17 cellular contexts compared by ENCODE assay signal in the genomic region with DNA sequence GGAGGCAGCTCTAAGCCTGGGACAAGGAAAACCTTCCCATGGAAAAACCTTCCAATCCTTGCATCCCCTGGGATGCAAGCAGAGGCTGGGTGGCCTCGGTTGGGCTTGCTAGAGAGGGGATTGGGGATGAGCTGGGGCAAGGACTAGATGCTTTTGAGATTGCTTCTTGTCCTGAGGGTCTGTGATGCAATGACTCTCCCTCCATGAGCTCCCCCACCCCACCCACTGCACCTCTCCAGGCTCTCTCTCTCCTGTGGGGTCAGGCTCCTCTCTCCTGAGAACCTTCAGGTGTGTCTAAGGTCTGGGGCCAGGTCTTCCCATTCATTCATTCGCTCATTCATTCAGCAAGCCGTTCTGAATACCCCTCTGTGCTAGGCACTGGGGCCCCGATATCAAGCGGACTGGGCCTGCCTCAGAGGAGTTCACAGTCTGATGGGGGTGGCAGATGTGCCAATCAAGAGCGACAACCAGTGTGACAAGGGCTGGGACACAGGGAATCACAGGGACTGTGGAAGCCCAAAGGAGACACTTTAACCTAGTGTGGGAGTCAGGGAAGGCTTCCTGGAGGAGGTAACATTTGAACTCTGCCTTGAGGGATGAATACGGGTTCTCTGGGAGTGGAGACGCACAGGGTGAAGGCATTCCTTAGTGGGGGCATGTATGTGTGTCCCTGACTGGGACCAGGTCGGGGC. TPM values are rescaled to one million over a fixed set of nuclear protein-coding genes. Genes with fewer than 3 reads are reported as not detected.
DNase-seq lines count a peak whose midpoint lies in the region; ATAC-seq and TF ChIP-seq lines count a peak whose summit lies in the region.
"Had no signal": no experiment of that assay in that cellular context is flagged by ENCODE, and none has a peak within 500 bp of the region (broad histone marks: within the 10 kb centered on the region; RNA-seq: fewer than 3 reads in every experiment).

No MANE protein-coding gene starts in this region.

- ATAC-seq in heart left ventricle (no peak), HG02840 (IDR thresholded peaks at IDR 0.05; ENCODE audit: low FRiP score, unreplicated experiment) (no peak)
- ATAC-seq: GM23338 had no signal

- WGBS in heart left ventricle, 4 donors, result 76 to 82% (median 78%) methylated on average over 9 of the region's 9 CpGs
- WGBS in esophagus muscularis mucosa, result 84% methylated on average over 8 of the region's 9 CpGs
- no CpG with 5 or more reads among the region's 9 CpGs for WGBS in neuronal stem cell (ENCODE audit: extremely low coverage in 2 of 2, insufficient read length in 2 of 2, insufficient replicate concordance in 1 of 2), 2 donors

- H3K4me3 ChIP-seq in right atrium auricular region, result no peak overlapping the region
- no peak overlapping the region for H3K4me3 ChIP-seq in heart left ventricle
- H3K4me3 ChIP-seq in esophagus muscularis mucosa, result no peak overlapping the region
- H3K4me3 ChIP-seq in neuronal stem cell (ENCODE audit: low read length in 2 of 2), result no peak overlapping the region
- no peak overlapping the region for H3K4me3 ChIP-seq in ascending aorta
- H3K4me3 ChIP-seq: BLaER1, GM23338 had no signal

- H3K14ac ChIP-seq in neuronal stem cell (ENCODE audit: low read length), result no peak overlapping the region

- H3K4me1 ChIP-seq in right atrium auricular region (no peaks in the 10 kb centered on the region), heart left ventricle (no peaks in the 10 kb centered on the region), esophagus muscularis mucosa (no peaks in the 10 kb centered on the region), neuronal stem cell (ENCODE audit: control insufficient read depth in 2 of 2, insufficient read depth in 1 of 2, low read depth in 1 of 2, low read length in 2 of 2) (peaks cover 0 to 1% of the 10 kb centered on the region in 2 donors), ascending aorta (no peaks in the 10 kb centered on the region)
- H3K4me1 ChIP-seq: BLaER1 had no signal

- no peak overlapping the region for H4K91ac ChIP-seq in neuronal stem cell (ENCODE audit: low read depth, low read length, poor library complexity)

- no peak overlapping the region for H4K8ac ChIP-seq in neuronal stem cell (ENCODE audit: low read depth, low read length)

- H3K18ac ChIP-seq in neuronal stem cell (ENCODE audit: low read length), result no peak overlapping the region

- H3K9ac ChIP-seq in neuronal stem cell (ENCODE audit: low read depth, low read length, poor library complexity), result no peak overlapping the region
- H3K9ac ChIP-seq: BLaER1 had no signal

- no peak overlapping the region for H3K4me2 ChIP-seq in neuronal stem cell (ENCODE audit: insufficient read depth, low read length, poor library complexity, severe bottlenecking)
- H3K4me2 ChIP-seq: BLaER1, GM23338 had no signal

- no peak overlapping the region for H3K27ac ChIP-seq in right atrium auricular region
- H3K27ac ChIP-seq in heart left ventricle, result no peak overlapping the region
- H3K27ac ChIP-seq in esophagus muscularis mucosa (replicated peaks in 1 of 4), result no peak overlapping the region
- H3K27ac ChIP-seq in neuronal stem cell (replicated peaks; ENCODE audit: low read length), result no peak overlapping the region
- no peak overlapping the region for H3K27ac ChIP-seq in ascending aorta
- H3K27ac ChIP-seq: BLaER1 had no signal

- no peak overlapping the region for H3K4ac ChIP-seq in neuronal stem cell (ENCODE audit: low read length)

- TF ChIP-seq CTCF in right atrium auricular region (IDR thresholded peaks at IDR 0.05), result no peak
- TF ChIP-seq CTCF in heart left ventricle (IDR thresholded peaks at IDR 0.05), result no peak
- no peak for TF ChIP-seq CTCF in esophagus muscularis mucosa (IDR thresholded peaks at IDR 0.05)
- no peak for TF ChIP-seq CTCF in ascending aorta (IDR thresholded peaks at IDR 0.05)

- no peak for TF ChIP-seq POLR2A in heart left ventricle (IDR thresholded peaks at IDR 0.05)
- TF ChIP-seq POLR2A in esophagus muscularis mucosa (IDR thresholded peaks at IDR 0.05; ENCODE audit: low read depth), result no peak

- peak overlapping the region; percentile 57 for H2AK5ac ChIP-seq in neuronal stem cell (ENCODE audit: low read depth, low read length)

- no peak overlapping the region for H2BK15ac ChIP-seq in neuronal stem cell (ENCODE audit: low read length)

- no peak overlapping the region for H2BK12ac ChIP-seq in neuronal stem cell (ENCODE audit: low read length)

- intact Hi-C loops in heart left ventricle (cut with DNase I), result no loop called here
- intact Hi-C loops in esophagus muscularis mucosa (cut with DNase I), result no loop called here
- intact Hi-C loops in ascending aorta (cut with DNase I), result no loop called here

- H3K36me3 ChIP-seq in right atrium auricular region (no peaks in the 10 kb centered on the region), heart left ventricle (no peaks in the 10 kb centered on the region), esophagus muscularis mucosa (no peaks in the 10 kb centered on the region), neuronal stem cell (replicated peaks in 1 of 2; ENCODE audit: control insufficient read depth in 2 of 2, insufficient read depth in 2 of 2, low read length in 2 of 2) (no peaks in the 10 kb centered on the region), ascending aorta (no peaks in the 10 kb centered on the region)
- H3K36me3 ChIP-seq: BLaER1 had no signal

- H2BK120ac ChIP-seq in neuronal stem cell (ENCODE audit: low read depth, low read length), result no peak overlapping the region

- no peak overlapping the region for H2BK5ac ChIP-seq in neuronal stem cell (ENCODE audit: low read length)

- H3K27me3 ChIP-seq in right atrium auricular region (no peaks in the 10 kb centered on the region), heart left ventricle (peaks cover 0 to 31% (median 0%) of the 10 kb centered on the region in 9 donors), esophagus muscularis mucosa (peaks cover 0 to 38% (median 0%) of the 10 kb centered on the region in 4 donors), neuronal stem cell (ENCODE audit: control insufficient read depth in 3 of 3, insufficient read depth in 3 of 3, low read depth in 1 of 3, low read length in 3 of 3) (peaks cover 0 to 35% (median 0%) of the 10 kb centered on the region in 3 experiments), ascending aorta (no peaks in the 10 kb centered on the region)
- H3K27me3 ChIP-seq: BLaER1 had no signal

- DNase-seq in right atrium auricular region (ENCODE audit: low spot score), result peak; percentile 11
- DNase-seq in heart left ventricle, result no peak
- DNase-seq in esophagus muscularis mucosa (ENCODE audit: extremely low spot score), result peak; percentile 57
- DNase-seq in neuronal stem cell (ENCODE audit: low spot score), result no peak
- DNase-seq in ascending aorta (ENCODE audit: low spot score in 2 of 2), result no peak
- no peak for DNase-seq in NCI-H2196 treated with DMSO at 0.1 percent for 48 hours (lab: John Stamatoyannopoulos, UW; ENCODE audit: unreplicated experiment)
- DNase-seq: AML-193; Caco-2; CD8-positive, alpha-beta memory T cell; DND-41; GDM1; H7 had no signal

- H3K23ac ChIP-seq in neuronal stem cell (ENCODE audit: low read depth, low read length, poor library complexity), result no peak overlapping the region

- no peaks in the 10 kb centered on the region for H3K79me1 ChIP-seq in neuronal stem cell (ENCODE audit: low read depth, low read length)

- H2AFZ ChIP-seq in neuronal stem cell (ENCODE audit: low read length), result no peak overlapping the region
- H2AFZ ChIP-seq: GM23338 had no signal

- H3K9me3 ChIP-seq in right atrium auricular region (no peaks in the 10 kb centered on the region), heart left ventricle (no peaks in the 10 kb centered on the region), esophagus muscularis mucosa (no peaks in the 10 kb centered on the region), neuronal stem cell (replicated peaks in 1 of 2; ENCODE audit: control insufficient read depth in 2 of 2, insufficient read depth in 1 of 2, low read depth in 1 of 2, low read length in 2 of 2) (no peaks in the 10 kb centered on the region), ascending aorta (no peaks in the 10 kb centered on the region)
- H3K9me3 ChIP-seq: BLaER1, Caco-2 had no signal

- TF ChIP-seq EP300 in esophagus muscularis mucosa (IDR thresholded peaks at IDR 0.05), result no peak

RNA-seq across cellular contexts. Expression of a gene that starts 6.5 kb away (rescaled TPM):
- total RNA-seq in right atrium auricular region, result not detected
- not detected for total RNA-seq in heart left ventricle
- not detected for polyA plus RNA-seq in heart left ventricle
- not detected for total RNA-seq in esophagus muscularis mucosa
- not detected for polyA plus RNA-seq in neuronal stem cell (2013, experiment 1 of 2)
- not detected for polyA plus RNA-seq in neuronal stem cell (2013, experiment 2 of 2)
- total RNA-seq in ascending aorta, result not detected
- total RNA-seq: A673; Caco-2; CD8-positive, alpha-beta memory T cell; GM23338; H7; HT1080 had no signal
- polyA plus RNA-seq: CD8-positive, alpha-beta memory T cell; GM23338 had no signal

RNA-seq across cellular contexts. Expression of a gene that starts 41.5 kb away (rescaled TPM):
- total RNA-seq in right atrium auricular region (100 to 1,000 TPM; 277 to 390 TPM), heart left ventricle (100 to 1,000 TPM; 193 to 496 (median 352) TPM), esophagus muscularis mucosa (100 to 1,000 TPM; 238 to 334 (median 288) TPM), ascending aorta (97.5 TPM)
- 100 to 1,000 TPM; 124 to 254 TPM for polyA plus RNA-seq in heart left ventricle
- polyA plus RNA-seq in neuronal stem cell (2013, experiment 1 of 2), result 98.8 TPM
- 96.0 TPM for polyA plus RNA-seq in neuronal stem cell (2013, experiment 2 of 2)

RNA-seq across cellular contexts. Expression of a gene that starts 41.9 kb away (rescaled TPM):
- total RNA-seq in right atrium auricular region (1 to 10 TPM; 3.3 to 5.6 TPM), heart left ventricle (1 to 10 TPM; 3.0 to 6.6 (median 4.6) TPM), esophagus muscularis mucosa (1 to 10 TPM; 4.8 to 8.6 (median 7.1) TPM), ascending aorta (0.64 TPM)
- polyA plus RNA-seq in heart left ventricle, result 1 to 10 TPM; 2.4 to 2.5 TPM
- polyA plus RNA-seq in neuronal stem cell (2013, experiment 1 of 2), result 3.7 TPM
- 3.8 TPM for polyA plus RNA-seq in neuronal stem cell (2013, experiment 2 of 2)

Comparison
In these comparisons a context has a peak if more than half of its experiments do, and no peak if none do; other contexts are left out.
1. DNase-seq: peak in right atrium auricular region (single experiment) and esophagus muscularis mucosa (single experiment); none in heart left ventricle (0 of 5), neuronal stem cell (single experiment), ascending aorta (0 of 2) and NCI-H2196 treated with DMSO at 0.1 percent for 48 hours (single experiment).